Comparison of ENCODE assay signal across 26 cellular contexts in genomic region chr17:33642002-33642401, GRCh38.
DNase-seq lines count a peak whose midpoint lies in the region; ATAC-seq, FAIRE-seq and TF ChIP-seq lines count a peak whose summit lies in the region.
"Had no signal": no experiment of that assay in that cellular context is flagged by ENCODE, and none has a peak within 500 bp of the region (broad histone marks: within the 10 kb centered on the region; RNA-seq: fewer than 3 reads in every experiment).

No MANE protein-coding gene starts in this region.

- no peaks in the 10 kb centered on the region for H3K36me3 ChIP-seq in mammary epithelial cell (ENCODE audit: insufficient read depth, low read length)
- no peaks in the 10 kb centered on the region for H3K36me3 ChIP-seq in endodermal cell (ENCODE audit: control insufficient read depth, insufficient read depth, low read length)
- H3K36me3 ChIP-seq: BLaER1 treated with 17β-estradiol and CSF1 and Interleukin-3, amounts not matched to agents 10 nM and 100 nM; neutrophil; right atrium auricular region had no signal

- H3K27me3 Mint-ChIP-seq in MCF 10A (ENCODE audit: insufficient read depth, unreplicated experiment) = no peaks in the 10 kb centered on the region
- H3K27me3 Mint-ChIP-seq in endodermal cell (ENCODE audit: insufficient read depth) = peaks cover 5% of the 10 kb centered on the region

- H3K4me1 ChIP-seq in mammary epithelial cell (ENCODE audit: insufficient read depth, low read length) = no peaks in the 10 kb centered on the region
- H3K4me1 ChIP-seq in endodermal cell (ENCODE audit: control insufficient read depth, insufficient read depth, low read length) = no peaks in the 10 kb centered on the region
- H3K4me1 ChIP-seq: right atrium auricular region had no signal

- no peak overlapping the region for H2AFZ ChIP-seq in mammary epithelial cell (ENCODE audit: low read depth, low read length)

- H3K79me2 ChIP-seq in mammary epithelial cell (ENCODE audit: insufficient read depth, low read length) = no peaks in the 10 kb centered on the region

- H3K4me2 ChIP-seq in mammary epithelial cell (ENCODE audit: insufficient read depth, low read depth, low read length) = no peak overlapping the region
- H3K4me2 ChIP-seq: BLaER1 treated with 17β-estradiol and CSF1 and Interleukin-3, amounts not matched to agents 10 nM and 100 nM had no signal

- no peak overlapping the region for H3K9ac ChIP-seq in mammary epithelial cell (ENCODE audit: insufficient read depth, low read length)
- H3K9ac ChIP-seq in endodermal cell (ENCODE audit: extremely low read depth, low read length, poor library complexity, severe bottlenecking) = no peak overlapping the region
- H3K9ac ChIP-seq: BLaER1 treated with 17β-estradiol and CSF1 and Interleukin-3, amounts not matched to agents 10 nM and 100 nM had no signal

- FAIRE-seq in HTR-8/SVneo (lab: Jason Lieb, UNC) = no peak
- FAIRE-seq: bronchial epithelial cell, D721Med, frontal cortex, G401.6, TTC549 had no signal

- H3K4me3 ChIP-seq in mammary epithelial cell (replicated peaks in 1 of 3; ENCODE audit: insufficient read depth in 1 of 3, low read depth in 2 of 3, low read length in 3 of 3) (no peak overlapping the region), endodermal cell (ENCODE audit: low read length) (no peak overlapping the region), retinal pigment epithelial cell (ENCODE audit: low read length) (no peak overlapping the region)
- H3K4me3 ChIP-seq: BLaER1 treated with 17β-estradiol and CSF1 and Interleukin-3, amounts not matched to agents 10 nM and 100 nM; right atrium auricular region had no signal

- H3K4me3 Mint-ChIP-seq in MCF 10A (ENCODE audit: unreplicated experiment) = no peak overlapping the region
- no peak overlapping the region for H3K4me3 Mint-ChIP-seq in endodermal cell
- H3K4me3 Mint-ChIP-seq: activated CD4-positive, alpha-beta T cell treated with anti-CD3 and anti-CD28 coated beads, Interleukin-2, amount 10 ng/mL, durations not matched to agents 7 days and 5 days; dendritic cell treated with granulocyte-macrophage colony-stimulating factor and Interleukin-4, amounts not matched to agents 40 ng/mL and 50 ng/mL, for 4 days had no signal

- in situ Hi-C loops in mammary epithelial cell (cut with MboI; ENCODE audit: low sequenced_read_pairs in 2 of 2) = loop anchor here in 1 of 2 donors (10.0 kb wide), 1 partner anchor 607 kb away; no protein-coding TSS in a partner anchor

- BruUV-seq in mammary epithelial cell (replicated peaks; lab: Mats Ljungman, UMichigan) = no TSS peak
- BruUV-seq in MCF 10A (replicated peaks; lab: Mats Ljungman, UMichigan) = no TSS peak

- peaks cover 2% of the 10 kb centered on the region for H3K27me3 ChIP-seq in mammary epithelial cell (ENCODE audit: insufficient read depth, low read length)
- peaks cover 6% of the 10 kb centered on the region for H3K27me3 ChIP-seq in endodermal cell (ENCODE audit: control insufficient read depth, insufficient read depth, low read length, poor library complexity, severe bottlenecking)
- H3K27me3 ChIP-seq: BLaER1 treated with 17β-estradiol and CSF1 and Interleukin-3, amounts not matched to agents 10 nM and 100 nM; right atrium auricular region had no signal

- DNase-seq in mammary epithelial cell = no peak
- DNase-seq in MCF 10A (ENCODE audit: unreplicated experiment) = no peak
- DNase-seq in NAMALWA (ENCODE audit: low spot score) = peak; percentile 17
- peak; percentile 81 for DNase-seq in endodermal cell
- no peak for DNase-seq in retinal pigment epithelial cell (ENCODE audit: low read depth)
- no peak for DNase-seq in HTR-8/SVneo (ENCODE audit: insufficient read length, low spot score)
- DNase-seq: activated CD4-positive, alpha-beta T cell treated with anti-CD3 and anti-CD28 coated beads, Interleukin-2, amount 10 ng/mL, durations not matched to agents 7 days and 5 days; activated CD8-positive, alpha-beta memory T cell treated with anti-CD3 and anti-CD28 coated beads, Interleukin-2, amount 50 U/mL, for 4 hours; activated effector memory CD4-positive, alpha-beta T cell treated with Interleukin-2 at 50 U/mL for 16 hours; left colon; NCI-H1694 treated with DMSO at 0.1 percent for 48 hours; NCI-H2227 treated with DMSO at 0.1 percent for 48 hours; NK-92 treated with Interleukin-12 subunit alpha and Interleukin-12 subunit beta, amount 100 ng/mL, for 24 hours; stimulated activated CD4-positive, alpha-beta T cell treated with anti-CD3 and anti-CD28 coated beads, Interleukin-15, amount 100 ng/mL, for 24 hours had no signal

- H4K20me1 ChIP-seq in mammary epithelial cell (ENCODE audit: insufficient read depth, low read length) = no peaks in the 10 kb centered on the region
- H4K20me1 ChIP-seq: BLaER1 treated with 17β-estradiol and CSF1 and Interleukin-3, amounts not matched to agents 10 nM and 100 nM had no signal

- WGBS in mammary epithelial cell (ENCODE audit: low coverage, missing lambda C conversion rate) = 0% methylated on average over 1 of the region's 1 CpG
- 13% methylated on average over 1 of the region's 1 CpG; no CpG with 5 or more reads in 1 of the 2 experiments for WGBS in endodermal cell (ENCODE audit: insufficient coverage in 1 of 2, insufficient read length in 1 of 2), 2 experiments

- H3K9me3 Mint-ChIP-seq in MCF 10A (ENCODE audit: unreplicated experiment) (peaks cover 52% of the 10 kb centered on the region), endodermal cell (peaks cover 14% of the 10 kb centered on the region)
- H3K9me3 Mint-ChIP-seq: dendritic cell treated with granulocyte-macrophage colony-stimulating factor and Interleukin-4, amounts not matched to agents 40 ng/mL and 50 ng/mL, for 4 days had no signal

- peak; percentile 7 to 8 for TF ChIP-seq CTCF in mammary epithelial cell (conservative IDR thresholded peaks at IDR 0.05 in 1 of 2, IDR thresholded peaks at IDR 0.05 in 1 of 2; ENCODE audit: extremely low read depth in 1 of 2, insufficient read depth in 1 of 2, low read depth in 1 of 2, low read length in 2 of 2)
- TF ChIP-seq CTCF in MCF 10A (IDR thresholded peaks at IDR 0.05; ENCODE audit: unreplicated experiment) = no peak
- peak; percentile 57 for TF ChIP-seq CTCF in endodermal cell (conservative IDR thresholded peaks at IDR 0.05)
- TF ChIP-seq CTCF in retinal pigment epithelial cell (conservative IDR thresholded peaks at IDR 0.05; ENCODE audit: low read depth, low read length) = peak; percentile 17

- CTCF ChIA-PET in mammary epithelial cell (lab: Charles Lee; ENCODE audit: low non-redundant PET) = no interaction called here
- CTCF ChIA-PET in MCF 10A (lab: Yijun Ruan, JAX) = interaction anchor here (0.7 kb wide), 1 partner anchor 239 kb away, joined by 4 read pairs; no protein-coding TSS in a partner anchor

- H3K9me3 ChIP-seq in mammary epithelial cell (replicated peaks; ENCODE audit: insufficient read depth, low read length) (no peaks in the 10 kb centered on the region), endodermal cell (ENCODE audit: control insufficient read depth, low read length) (peaks cover 9% of the 10 kb centered on the region)
- H3K9me3 ChIP-seq: neutrophil had no signal

- H3K27ac Mint-ChIP-seq in MCF 10A (ENCODE audit: low read depth, unreplicated experiment) = no peak overlapping the region
- no peak overlapping the region for H3K27ac Mint-ChIP-seq in endodermal cell
- H3K27ac Mint-ChIP-seq: activated CD4-positive, alpha-beta T cell treated with anti-CD3 and anti-CD28 coated beads, Interleukin-2, amount 10 ng/mL, durations not matched to agents 7 days and 5 days; dendritic cell treated with granulocyte-macrophage colony-stimulating factor and Interleukin-4, amounts not matched to agents 40 ng/mL and 50 ng/mL, for 4 days had no signal

- ATAC-seq in GM18907 (IDR thresholded peaks at IDR 0.05; ENCODE audit: unreplicated experiment) (no peak), HG03521 (IDR thresholded peaks at IDR 0.05; ENCODE audit: unreplicated experiment) (no peak)
- ATAC-seq: left colon had no signal

- H3K4me1 Mint-ChIP-seq in MCF 10A (ENCODE audit: insufficient read depth, unreplicated experiment) = no peaks in the 10 kb centered on the region
- H3K4me1 Mint-ChIP-seq in endodermal cell = no peaks in the 10 kb centered on the region

- H3K36me3 Mint-ChIP-seq in MCF 10A (ENCODE audit: insufficient read depth, unreplicated experiment) = no peaks in the 10 kb centered on the region
- no peaks in the 10 kb centered on the region for H3K36me3 Mint-ChIP-seq in endodermal cell (ENCODE audit: low read depth)

- no peak overlapping the region for H3K27ac ChIP-seq in mammary epithelial cell (ENCODE audit: insufficient read depth, low read depth, low read length)
- no peak overlapping the region for H3K27ac ChIP-seq in endodermal cell (ENCODE audit: low read depth, low read length)
- H3K27ac ChIP-seq: BLaER1 treated with 17β-estradiol and CSF1 and Interleukin-3, amounts not matched to agents 10 nM and 100 nM; epithelial cell of prostate; neutrophil; right atrium auricular region had no signal

- dilution Hi-C loops in mammary epithelial cell (cut with HindIII; ENCODE audit: low sequenced_read_pairs) = no loop called here

- POLR2A ChIA-PET in MCF 10A (lab: Yijun Ruan, JAX) = no interaction called here

- intact Hi-C loops in mammary epithelial cell (cut with micrococcal nuclease) (loop anchor here (10.0 kb wide), 1 partner anchor 337 kb away; no protein-coding TSS in a partner anchor), MCF 10A (cut with micrococcal nuclease) (no loop called here)

Comparison
In these comparisons a context has a peak if more than half of its experiments do, and no peak if none do; other contexts are left out.
1. DNase-seq: peak in NAMALWA (single experiment) and endodermal cell (single experiment); none in mammary epithelial cell (single experiment), MCF 10A (single experiment), retinal pigment epithelial cell (single experiment) and HTR-8/SVneo (single experiment).